ENCODE assay signal across 8 cellular contexts in the genomic region with DNA sequence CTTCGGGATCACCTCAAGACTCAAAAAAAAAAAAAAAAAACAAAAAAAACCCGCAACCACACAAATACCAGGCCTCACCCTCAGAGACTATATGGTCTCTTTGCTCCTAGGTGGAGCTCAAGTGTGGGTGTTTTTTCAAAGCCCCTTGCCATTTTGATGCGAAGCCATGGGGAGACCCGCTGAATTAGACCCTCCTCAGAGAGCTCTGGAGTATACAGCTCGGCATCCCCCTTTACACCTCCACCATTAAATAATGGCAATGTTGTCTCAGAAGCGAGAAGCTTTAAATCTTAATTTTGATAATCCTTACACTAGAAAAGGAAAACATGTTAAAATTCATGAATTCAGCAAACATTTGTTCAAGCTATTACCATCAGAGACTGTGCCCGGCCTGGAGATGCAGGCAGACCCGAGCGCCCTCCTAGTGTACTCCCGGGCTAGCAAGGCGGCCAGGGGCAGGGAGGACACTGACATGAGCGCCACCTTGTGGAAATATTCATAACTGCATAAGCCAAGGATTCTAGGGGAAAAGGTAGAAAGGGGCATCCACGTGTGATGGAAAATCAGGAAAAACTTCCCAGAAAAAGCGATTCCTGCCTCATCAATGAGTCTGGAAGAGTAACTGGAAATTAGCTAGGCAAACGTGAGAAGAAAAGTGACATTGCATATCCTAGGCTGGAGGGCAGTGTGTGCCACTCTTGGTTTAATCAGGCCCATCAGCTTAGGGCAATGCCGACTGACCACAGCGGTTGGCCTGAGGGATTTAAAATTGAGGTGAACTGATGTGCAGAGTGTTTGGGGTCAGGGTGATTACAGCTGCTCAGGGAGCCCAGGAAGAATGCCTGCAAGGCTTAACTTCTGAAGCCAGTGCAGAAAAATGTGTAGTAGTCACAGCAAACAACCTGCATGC.
A peak's percentile ranks its signal among the peaks of the same experiment; 100 is the strongest.
DNase-seq lines count a peak whose midpoint lies in the region; ATAC-seq and TF ChIP-seq lines count a peak whose summit lies in the region.

No MANE protein-coding gene starts in this region.

- WGBS in body of pancreas, 2 donors: 32 to 36% methylated on average over 17 of the region's 17 CpGs

- H3K27ac ChIP-seq in body of pancreas: no peak overlapping the region

- H3K9me3 Mint-ChIP-seq in HFFc6: no peaks in the 10 kb centered on the region

- no peaks in the 10 kb centered on the region for H3K4me1 Mint-ChIP-seq in HFFc6 (ENCODE audit: low read depth)

- intact Hi-C loops in body of pancreas (cut with DNase I): loop anchor here (10.0 kb wide), 2 partner anchors 180 to 570 kb away; no protein-coding TSS in a partner anchor

- H3K4me1 ChIP-seq in body of pancreas: no peaks in the 10 kb centered on the region

- ATAC-seq in body of pancreas: peak; percentile 82

- no peaks in the 10 kb centered on the region for H3K36me3 ChIP-seq in body of pancreas (replicated peaks in 1 of 2; ENCODE audit: insufficient read depth in 1 of 2, low read depth in 2 of 2)

- no peak for TF ChIP-seq POLR2A in body of pancreas (IDR thresholded peaks at IDR 0.05)

- H3K27ac Mint-ChIP-seq in HFFc6: no peak overlapping the region

- H3K9me3 ChIP-seq in body of pancreas: no peaks in the 10 kb centered on the region

- DNase-seq in GM12865 (ENCODE audit: low read depth) (peak; percentile 62), HFFc6 (peak; percentile 25), NCI-H128 (lab: John Stamatoyannopoulos, UW; ENCODE audit: unreplicated experiment) (peak; percentile 28), T-helper 9 cell (peak; percentile 41), body of pancreas (peak; percentile 59 to 65 (median 63)), iPS-NIHi7 (ENCODE audit: extremely low spot score) (peak; percentile 93), middle frontal gyrus (ENCODE audit: extremely low spot score, low spot score) (no peak)
- DNase-seq in stimulated activated CD4-positive, alpha-beta T cell treated with anti-CD3 and anti-CD28 coated beads, Interleukin-15, amount 100 ng/mL, for 48 hours (ENCODE audit: low read depth in 2 of 2): peak; percentile 32 to 43

- no peak overlapping the region for H3K4me3 Mint-ChIP-seq in HFFc6

- no peaks in the 10 kb centered on the region for H3K27me3 ChIP-seq in body of pancreas

- H3K27me3 Mint-ChIP-seq in HFFc6 (ENCODE audit: insufficient read depth): peaks cover 22% of the 10 kb centered on the region

- H3K36me3 Mint-ChIP-seq in HFFc6 (ENCODE audit: low read depth): no peaks in the 10 kb centered on the region

- TF ChIP-seq CTCF in GM12865 (IDR thresholded peaks at IDR 0.05; ENCODE audit: insufficient read depth, low read depth, low read length, missing control alignments): peak; percentile 79
- TF ChIP-seq CTCF in HFFc6 (IDR thresholded peaks at IDR 0.05): peak; percentile 96
- TF ChIP-seq CTCF in body of pancreas (IDR thresholded peaks at IDR 0.05): peak; percentile 80 to 95 (median 91)

- no peak overlapping the region for H3K4me3 ChIP-seq in GM12865 (ENCODE audit: low read depth, low read length)
- H3K4me3 ChIP-seq in body of pancreas: no peak overlapping the region
